8 cellular contexts compared by ENCODE assay signal in the genomic region with DNA sequence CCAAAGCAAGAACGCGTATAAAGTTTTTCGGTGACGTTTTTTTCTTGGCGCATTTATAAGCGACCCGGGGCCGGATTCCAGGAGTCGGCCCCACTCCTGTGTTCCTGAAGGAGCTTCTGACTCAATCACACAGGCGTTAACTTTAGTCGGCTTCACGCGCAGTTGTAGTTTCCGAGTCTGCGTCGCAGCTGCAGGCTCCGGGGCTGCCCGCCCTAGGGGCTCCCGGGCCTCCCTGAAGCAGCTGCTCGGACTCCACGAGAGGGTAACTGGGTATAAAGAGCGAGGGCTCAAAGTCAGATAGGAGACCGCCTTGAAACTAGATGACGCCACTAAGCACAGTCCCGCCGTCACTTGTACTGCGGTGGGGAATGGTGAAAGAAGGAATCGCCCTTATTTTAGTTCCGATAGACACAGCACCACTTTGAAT. TPM values are rescaled to one million over a fixed set of nuclear protein-coding genes. Genes with fewer than 3 reads are reported as not detected.
DNase-seq lines count a peak whose midpoint lies in the region; ATAC-seq and TF ChIP-seq lines count a peak whose summit lies in the region.

No MANE protein-coding gene starts in this region.

- peaks cover 22% of the 10 kb centered on the region for H3F3A ChIP-seq in smooth muscle cell (ENCODE audit: low read depth)

- H3K4me3 Mint-ChIP-seq in T-helper 1 cell treated with Interleukin-12 subunit alpha and Interleukin-12 subunit beta and Interleukin-4 antibody, amounts not matched to agents 30 μg/mL and 1 μg/mL, for 36 hours = peak overlapping the region; percentile 78

- H3K79me2 ChIP-seq in smooth muscle cell (ENCODE audit: low read depth) = peaks cover 30% of the 10 kb centered on the region

- H3K9me3 ChIP-seq in iPS-18a (ENCODE audit: control insufficient read depth, low read depth, low read length) = no peaks in the 10 kb centered on the region
- H3K9me3 ChIP-seq in smooth muscle cell (replicated peaks; ENCODE audit: low read depth) = no peaks in the 10 kb centered on the region

- peak overlapping the region; percentile 79 for H3K27ac ChIP-seq in iPS-18a (ENCODE audit: low read length)
- peak overlapping the region; percentile 100 for H3K27ac ChIP-seq in smooth muscle cell (ENCODE audit: low read depth)

- H3K9me3 Mint-ChIP-seq in T-helper 1 cell treated with Interleukin-12 subunit alpha and Interleukin-12 subunit beta and Interleukin-4 antibody, amounts not matched to agents 30 μg/mL and 1 μg/mL, for 36 hours = no peaks in the 10 kb centered on the region

- H3K27ac Mint-ChIP-seq in T-helper 1 cell treated with Interleukin-12 subunit alpha and Interleukin-12 subunit beta and Interleukin-4 antibody, amounts not matched to agents 30 μg/mL and 1 μg/mL, for 36 hours = peak overlapping the region; percentile 95

- peaks cover 19% of the 10 kb centered on the region for H3K4me1 ChIP-seq in iPS-18a (ENCODE audit: control insufficient read depth, low read depth, low read length)
- H3K4me1 ChIP-seq in smooth muscle cell (ENCODE audit: low read depth) = peaks cover 28% of the 10 kb centered on the region

- peak overlapping the region; percentile 77 for H3K9ac ChIP-seq in iPS-18a (ENCODE audit: low read length)
- H3K9ac ChIP-seq in smooth muscle cell (ENCODE audit: low read depth) = peak overlapping the region; percentile 96

- peaks cover 11% of the 10 kb centered on the region for H3K27me3 ChIP-seq in iPS-18a (ENCODE audit: control insufficient read depth, insufficient read depth, low read length)
- H3K27me3 ChIP-seq in smooth muscle cell (ENCODE audit: low read depth) = no peaks in the 10 kb centered on the region

- WGBS in smooth muscle cell (ENCODE audit: low lambda C conversion rate) = 4% methylated on average over 29 of the region's 29 CpGs

- H4K20me1 ChIP-seq in smooth muscle cell (ENCODE audit: low read depth) = peaks cover 35% of the 10 kb centered on the region

- H3K4me3 ChIP-seq in astrocyte of the cerebellum (ENCODE audit: low read depth, low read length) (peak overlapping the region; percentile 89), iPS-18a (ENCODE audit: low read length) (peak overlapping the region; percentile 90), smooth muscle cell (peak overlapping the region; percentile 67)

- peaks cover 10% of the 10 kb centered on the region for H3K36me3 Mint-ChIP-seq in T-helper 1 cell treated with Interleukin-12 subunit alpha and Interleukin-12 subunit beta and Interleukin-4 antibody, amounts not matched to agents 30 μg/mL and 1 μg/mL, for 36 hours (ENCODE audit: low read depth)

- H3K4me2 ChIP-seq in smooth muscle cell = peak overlapping the region; percentile 92

- H3K4me1 Mint-ChIP-seq in T-helper 1 cell treated with Interleukin-12 subunit alpha and Interleukin-12 subunit beta and Interleukin-4 antibody, amounts not matched to agents 30 μg/mL and 1 μg/mL, for 36 hours (ENCODE audit: low read depth) = peaks cover 18% of the 10 kb centered on the region

- ATAC-seq in GM18861 (IDR thresholded peaks at IDR 0.05; ENCODE audit: unreplicated experiment) (peak; percentile 9), HG03135 (IDR thresholded peaks at IDR 0.05; ENCODE audit: unreplicated experiment) (peak; percentile 14), HG03520 (IDR thresholded peaks at IDR 0.05; ENCODE audit: unreplicated experiment) (no peak)

- peak; percentile 62 for DNase-seq in astrocyte of the cerebellum (ENCODE audit: low read depth)
- peak; percentile 67 for DNase-seq in smooth muscle cell (lab: John Stamatoyannopoulos, UW; ENCODE audit: unreplicated experiment)
- DNase-seq in ureter (ENCODE audit: low spot score) = no peak

- TF ChIP-seq CTCF in astrocyte of the cerebellum (IDR thresholded peaks at IDR 0.05; ENCODE audit: low read depth, low read length, missing control alignments) = no peak
- no peak for TF ChIP-seq CTCF in smooth muscle cell (IDR thresholded peaks at IDR 0.05; ENCODE audit: borderline replicate concordance, insufficient read depth, poor library complexity, severe bottlenecking)

- H3K36me3 ChIP-seq in iPS-18a (ENCODE audit: control insufficient read depth, low read depth, low read length) = no peaks in the 10 kb centered on the region
- H3K36me3 ChIP-seq in smooth muscle cell (ENCODE audit: low read depth) = no peaks in the 10 kb centered on the region

- peak overlapping the region; percentile 77 for H2AFZ ChIP-seq in smooth muscle cell (ENCODE audit: low read depth)

- H3K27me3 Mint-ChIP-seq in T-helper 1 cell treated with Interleukin-12 subunit alpha and Interleukin-12 subunit beta and Interleukin-4 antibody, amounts not matched to agents 30 μg/mL and 1 μg/mL, for 36 hours (ENCODE audit: low read depth) = peaks cover 5% of the 10 kb centered on the region

- in situ Hi-C loops in astrocyte of the cerebellum (cut with HindIII; ENCODE audit: low sequenced_read_pairs) = no loop called here

RNA-seq across cellular contexts. Expression of gene KLHL21, which starts 0.8 kb away (rescaled TPM):
- total RNA-seq in smooth muscle cell (12.0 and 13.2 TPM in 2 replicates), ureter (25.8 TPM)
- polyA plus RNA-seq in smooth muscle cell = 12.6 and 16.2 TPM in 2 replicates

RNA-seq across cellular contexts. Expression of gene PHF13, which starts 10.1 kb away (rescaled TPM):
- 10.2 and 10.4 TPM in 2 replicates for total RNA-seq in smooth muscle cell
- polyA plus RNA-seq in smooth muscle cell = 12.3 and 14.0 TPM in 2 replicates
- 10.9 TPM for total RNA-seq in ureter

RNA-seq across cellular contexts. Expression of gene THAP3, which starts 21.2 kb away (rescaled TPM):
- total RNA-seq in smooth muscle cell (10.5 and 14.2 TPM in 2 replicates), ureter (11.7 TPM)
- polyA plus RNA-seq in smooth muscle cell = 29.3 and 34.8 TPM in 2 replicates

RNA-seq across cellular contexts. Expression of gene ZBTB48, which starts 23.6 kb away (rescaled TPM):
- 9.7 and 26.4 TPM in 2 replicates for total RNA-seq in smooth muscle cell
- polyA plus RNA-seq in smooth muscle cell = 16.3 and 20.5 TPM in 2 replicates
- total RNA-seq in ureter = 50.4 TPM

RNA-seq across cellular contexts. Expression of gene TAS1R1, which starts 48.3 kb away (rescaled TPM):
- not detected in 2 replicates for total RNA-seq in smooth muscle cell
- 0.27 TPM in 1 of 2 replicates, not detected in the other for polyA plus RNA-seq in smooth muscle cell
- not detected for total RNA-seq in ureter
